9 cellular contexts compared by ENCODE assay signal in genomic region chr4:85084371-85085170, GRCh38.
DNase-seq lines count a peak whose midpoint lies in the region; ATAC-seq, FAIRE-seq and TF ChIP-seq lines count a peak whose summit lies in the region.
"Had no signal": no experiment of that assay in that cellular context is flagged by ENCODE, and none has a peak within 500 bp of the region (broad histone marks: within the 10 kb centered on the region; RNA-seq: fewer than 3 reads in every experiment).

No MANE protein-coding gene starts in this region.

- H3K27ac ChIP-seq in C4-2B: no peak overlapping the region
- H3K27ac ChIP-seq in trophoblast cell (ENCODE audit: low read depth, low read length): no peak overlapping the region
- H3K27ac ChIP-seq: skin epidermis had no signal

- WGBS in trophoblast cell (ENCODE audit: extremely low coverage, insufficient coverage, insufficient read length): no CpG with 5 or more reads among the region's 3 CpGs

- H3K36me3 ChIP-seq in trophoblast cell (ENCODE audit: control insufficient read depth in 1 of 2, insufficient read depth in 2 of 2, low read length in 2 of 2): no peaks in the 10 kb centered on the region

- H2BK120ac ChIP-seq in trophoblast cell (ENCODE audit: insufficient read depth, low read length, poor library complexity): no peak overlapping the region

- no peak overlapping the region for H3K18ac ChIP-seq in trophoblast cell (ENCODE audit: low read length)

- FAIRE-seq in GM12892 (lab: Jason Lieb, UNC): no peak

- no peak overlapping the region for H4K12ac ChIP-seq in trophoblast cell (ENCODE audit: low read depth, low read length)

- H3K4me1 ChIP-seq in trophoblast cell (ENCODE audit: control insufficient read depth in 1 of 2, insufficient read depth in 2 of 2, low read length in 2 of 2): no peaks in the 10 kb centered on the region

- no peaks in the 10 kb centered on the region for H3K79me1 ChIP-seq in trophoblast cell (ENCODE audit: low read length)

- no peak for TF ChIP-seq POLR2A in GM12892 (IDR thresholded peaks at IDR 0.05; ENCODE audit: low read depth, low read length)

- no peaks in the 10 kb centered on the region for H3K79me2 ChIP-seq in trophoblast cell (ENCODE audit: control insufficient read depth, insufficient read depth, low read length, poor library complexity)

- no peak overlapping the region for H2BK12ac ChIP-seq in trophoblast cell (ENCODE audit: low read length)

- no peak overlapping the region for H4K8ac ChIP-seq in trophoblast cell (ENCODE audit: low read depth, low read length)

- no peak overlapping the region for H3K4me2 ChIP-seq in trophoblast cell (ENCODE audit: low read length)

- H3K23ac ChIP-seq in trophoblast cell (ENCODE audit: low read length): no peak overlapping the region

- peak; percentile 57 for DNase-seq in NCI-H1436 treated with DMSO at 0.1 percent for 48 hours (lab: John Stamatoyannopoulos, UW)
- DNase-seq in T1000 (lab: John Stamatoyannopoulos, UW): peak; percentile 1
- peak; percentile 53 for DNase-seq in foreskin melanocyte
- peak; percentile 33 to 92 for DNase-seq in trophoblast cell
- no peak for DNase-seq in GM12892 (ENCODE audit: insufficient read length)

- H2AFZ ChIP-seq in trophoblast cell (ENCODE audit: insufficient read depth, low read length, poor library complexity): no peak overlapping the region

- H2AK5ac ChIP-seq in trophoblast cell (ENCODE audit: low read length): no peak overlapping the region

- TF ChIP-seq CTCF in C4-2B (conservative IDR thresholded peaks at IDR 0.05): peak; percentile 80

- no peak overlapping the region for H3K4ac ChIP-seq in trophoblast cell (ENCODE audit: low read depth, low read length)

- peaks cover 4% of the 10 kb centered on the region for H3K9me3 ChIP-seq in trophoblast cell (ENCODE audit: insufficient read depth, low read depth, low read length)

- H3K9ac ChIP-seq in trophoblast cell (ENCODE audit: low read length): no peak overlapping the region

- H3K27me3 ChIP-seq in trophoblast cell (ENCODE audit: insufficient read depth, low read length): no peaks in the 10 kb centered on the region

- no peak overlapping the region for H2BK5ac ChIP-seq in trophoblast cell (ENCODE audit: low read depth, low read length, poor library complexity)

- H4K91ac ChIP-seq in trophoblast cell (ENCODE audit: low read depth, low read length): no peak overlapping the region

- ATAC-seq in GM18511 (IDR thresholded peaks at IDR 0.05; ENCODE audit: unreplicated experiment) (peak; percentile 91), HG02870 (IDR thresholded peaks at IDR 0.05; ENCODE audit: unreplicated experiment) (peak; percentile 93)

- H3K14ac ChIP-seq in trophoblast cell (ENCODE audit: low read length): no peak overlapping the region

- H3K4me3 ChIP-seq in trophoblast cell (ENCODE audit: low read depth, low read length): no peak overlapping the region
- H3K4me3 ChIP-seq: skin epidermis had no signal
